ENCODE assay signal across 27 cellular contexts in the genomic region with DNA sequence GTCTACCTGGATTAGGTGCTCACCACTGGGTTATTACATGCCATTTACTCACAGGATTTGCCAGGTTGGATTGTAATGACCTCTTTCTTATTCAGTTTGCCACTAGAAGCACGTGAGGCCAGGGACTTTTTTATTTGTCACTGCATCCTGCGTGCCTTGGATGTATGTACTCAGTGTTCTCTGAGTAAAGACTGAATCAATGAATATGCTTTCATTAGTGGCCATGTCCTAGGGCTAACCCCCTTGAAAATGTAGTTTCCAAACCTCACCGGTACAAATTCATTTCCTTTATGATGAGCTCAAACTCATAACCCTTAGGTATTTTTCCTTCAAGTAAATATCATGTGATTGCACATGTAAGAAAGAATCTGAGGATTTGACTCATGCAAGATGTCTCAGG. TPM values are rescaled to one million over a fixed set of nuclear protein-coding genes. Genes with fewer than 3 reads are reported as not detected.
"Had no signal": no experiment of that assay in that cellular context is flagged by ENCODE, and none has a peak within 500 bp of the region (broad histone marks: within the 10 kb centered on the region; RNA-seq: fewer than 3 reads in every experiment).

No MANE protein-coding gene starts in this region.

- H3K27me3 Mint-ChIP-seq: memory B cell; natural killer cell treated with Interleukin-12 subunit alpha and Interleukin-12 subunit beta and Interleukin-15 and Interleukin-18, amount 100 ng/mL, for 72 hours had no signal

- H3K4me3 Mint-ChIP-seq: memory B cell; mesothelial cell of epicardium; natural killer cell treated with Interleukin-12 subunit alpha and Interleukin-12 subunit beta and Interleukin-15 and Interleukin-18, amount 100 ng/mL, for 72 hours; neural progenitor cell; stimulated activated effector memory CD8-positive, alpha-beta T cell treated with anti-CD3 and anti-CD28 coated beads, Interleukin-12 subunit alpha, Interleukin-12 subunit beta, amount 100 ng/mL, for 72 hours; type B pancreatic cell had no signal

- H3K4me3 ChIP-seq: colonic mucosa, esophagus muscularis mucosa, hepatocyte, neural progenitor cell, pancreas, prostate gland, right lobe of liver, suprapubic skin, thyroid gland had no signal

- H3K9ac ChIP-seq: neural progenitor cell had no signal

- H3K27ac Mint-ChIP-seq: memory B cell; mesothelial cell of epicardium; natural killer cell treated with Interleukin-12 subunit alpha and Interleukin-12 subunit beta and Interleukin-15 and Interleukin-18, amount 100 ng/mL, for 72 hours; neural progenitor cell; stimulated activated effector memory CD8-positive, alpha-beta T cell treated with anti-CD3 and anti-CD28 coated beads, Interleukin-12 subunit alpha, Interleukin-12 subunit beta, amount 100 ng/mL, for 72 hours; type B pancreatic cell had no signal

- H3K27me3 ChIP-seq: colonic mucosa, esophagus muscularis mucosa, hepatocyte, neural progenitor cell, pancreas, right lobe of liver, suprapubic skin, thyroid gland had no signal

- H3K36me3 Mint-ChIP-seq: memory B cell; mesothelial cell of epicardium; natural killer cell treated with Interleukin-12 subunit alpha and Interleukin-12 subunit beta and Interleukin-15 and Interleukin-18, amount 100 ng/mL, for 72 hours; neural progenitor cell; stimulated activated effector memory CD8-positive, alpha-beta T cell treated with anti-CD3 and anti-CD28 coated beads, Interleukin-12 subunit alpha, Interleukin-12 subunit beta, amount 100 ng/mL, for 72 hours; type B pancreatic cell had no signal

- H3K4me1 Mint-ChIP-seq: memory B cell; mesothelial cell of epicardium; stimulated activated effector memory CD8-positive, alpha-beta T cell treated with anti-CD3 and anti-CD28 coated beads, Interleukin-12 subunit alpha, Interleukin-12 subunit beta, amount 100 ng/mL, for 72 hours had no signal

- H3K36me3 ChIP-seq: colonic mucosa, esophagus muscularis mucosa, neural progenitor cell, pancreas, prostate gland, right lobe of liver, suprapubic skin, thyroid gland had no signal

- H3K9me3 ChIP-seq: colonic mucosa, esophagus muscularis mucosa, pancreas, prostate gland, right lobe of liver, suprapubic skin, thyroid gland had no signal

- DNase-seq: colonic mucosa; dermis blood vessel endothelial cell; foreskin melanocyte; head of caudate nucleus; kidney glomerular epithelial cell; nucleus accumbens; pancreas; retina; right lobe of liver; stimulated activated CD4-positive, alpha-beta T cell treated with anti-CD3 and anti-CD28 coated beads, Interleukin-4, amount 100 ng/mL, for 1 hour; stimulated activated CD8-positive, alpha-beta memory T cell treated with anti-CD3 and anti-CD28 coated beads, Interleukin-4, amount 100 ng/mL, for 48 hours; stimulated activated naive CD8-positive, alpha-beta T cell treated with anti-CD3 and anti-CD28 coated beads, Interleukin-15, Interleukin-2, amounts not matched to agents 100 U/mL and 50 U/mL, for 24 hours; thyroid gland had no signal

- H3K79me2 ChIP-seq: hepatocyte had no signal

- H3K4me1 ChIP-seq: colonic mucosa, esophagus muscularis mucosa, pancreas, prostate gland, right lobe of liver, suprapubic skin, thyroid gland had no signal

- H3K27ac ChIP-seq: colonic mucosa, esophagus muscularis mucosa, hepatocyte, neural progenitor cell, pancreas, prostate gland, right lobe of liver, suprapubic skin, thyroid gland had no signal

- ATAC-seq: left lobe of liver; natural killer cell treated with Interleukin-12 subunit alpha and Interleukin-12 subunit beta and Interleukin-15 and Interleukin-18, amount 100 ng/mL, for 72 hours; pancreas; right lobe of liver; stimulated activated effector memory CD8-positive, alpha-beta T cell treated with anti-CD3 and anti-CD28 coated beads, Interleukin-12 subunit alpha, Interleukin-12 subunit beta, amount 100 ng/mL, for 72 hours; stimulated activated naive CD8-positive, alpha-beta T cell treated with anti-CD3 and anti-CD28 coated beads, Interleukin-15, Interleukin-2, amounts not matched to agents 100 U/mL and 50 U/mL, for 24 hours had no signal

- H3K9me3 Mint-ChIP-seq: memory B cell; natural killer cell treated with Interleukin-12 subunit alpha and Interleukin-12 subunit beta and Interleukin-15 and Interleukin-18, amount 100 ng/mL, for 72 hours; type B pancreatic cell had no signal

- H3K4me2 ChIP-seq: hepatocyte, neural progenitor cell had no signal

- H2AFZ ChIP-seq: hepatocyte, neural progenitor cell had no signal

- FAIRE-seq: pancreas, urothelium cell line had no signal

RNA-seq across cellular contexts. Expression of a gene that starts 1.3 kb away (rescaled TPM):
- total RNA-seq: cerebellum; colonic mucosa; dermis blood vessel endothelial cell; esophagus muscularis mucosa; left lobe of liver; lower leg skin; mesothelial cell of epicardium; natural killer cell treated with Interleukin-12 subunit alpha and Interleukin-12 subunit beta and Interleukin-15 and Interleukin-18, amount 100 ng/mL, for 72 hours; pancreas; prostate gland; right lobe of liver; suprapubic skin; thyroid gland had no signal
- polyA plus RNA-seq: pancreas had no signal
